25 cellular contexts compared by ENCODE assay signal in genomic region chr3:88291516-88291915, GRCh38.
"Had no signal": no experiment of that assay in that cellular context is flagged by ENCODE, and none has a peak within 500 bp of the region (broad histone marks: within the 10 kb centered on the region; RNA-seq: fewer than 3 reads in every experiment).

No MANE protein-coding gene starts in this region.

- H3K36me3 ChIP-seq: ascending aorta, cardiac muscle cell had no signal

- DNase-seq: activated CD4-positive, alpha-beta T cell treated with anti-CD3 and anti-CD28 coated beads, Interleukin-2, amount 10 ng/mL, durations not matched to agents 24 days and 14 days; activated CD4-positive, alpha-beta T cell treated with anti-CD3 and anti-CD28 coated beads, Interleukin-2, amount 50 U/mL, for 4 hours; activated CD8-positive, alpha-beta memory T cell treated with anti-CD3 and anti-CD28 coated beads, Interleukin-2, amount 50 U/mL, for 4 hours; activated CD8-positive, alpha-beta T cell treated with anti-CD3 and anti-CD28 coated beads, Interleukin-2, amount 10 ng/mL, durations not matched to agents 7 days and 5 days; activated effector memory CD4-positive, alpha-beta T cell treated with Interleukin-2 at 50 U/mL for 16 hours; activated naive CD4-positive, alpha-beta T cell; activated naive CD4-positive, alpha-beta T cell treated with anti-CD3 and anti-CD28 coated beads, Interleukin-2, amount 50 U/mL, for 16 hours; activated naive CD8-positive, alpha-beta T cell treated with anti-CD3 and anti-CD28 coated beads, Interleukin-2, amount 10 ng/mL, durations not matched to agents 7 days and 5 days; activated T-cell treated with anti-CD3 and anti-CD28 coated beads for 4 hours; activated T-cell treated with anti-CD3 and anti-CD28 coated beads, Interleukin-2, amount 50 U/mL, for 4 hours; amygdala; NCI-H1092 treated with DMSO at 0.1 percent for 48 hours; NCI-H1436; NCI-H1694; NCI-H2029; NCI-H510A; NCI-H526 treated with DMSO at 0.1 percent for 48 hours; Right ventricle myocardium superior; SK-N-SH had no signal

- H3K9me3 ChIP-seq: ascending aorta, SK-N-SH had no signal

- H3K27ac Mint-ChIP-seq: activated CD4-positive, alpha-beta T cell treated with anti-CD3 and anti-CD28 coated beads, Interleukin-2, amount 10 ng/mL, durations not matched to agents 24 days and 14 days; activated CD8-positive, alpha-beta T cell treated with anti-CD3 and anti-CD28 coated beads, Interleukin-2, amount 10 ng/mL, durations not matched to agents 7 days and 5 days; activated naive CD8-positive, alpha-beta T cell treated with anti-CD3 and anti-CD28 coated beads, Interleukin-2, amount 10 ng/mL, durations not matched to agents 7 days and 5 days; T-helper 1 cell treated with Interleukin-12 subunit alpha and Interleukin-12 subunit beta and Interleukin-4 antibody, amounts not matched to agents 30 μg/mL and 1 μg/mL, for 36 hours; T-helper 2 cell treated with Interferon-gamma antibody and Interleukin-4, amounts not matched to agents 5 μg/mL and 100 μg/mL, for 36 hours had no signal

- H3K9me3 Mint-ChIP-seq: activated CD4-positive, alpha-beta T cell treated with anti-CD3 and anti-CD28 coated beads, Interleukin-2, amount 10 ng/mL, durations not matched to agents 24 days and 14 days; activated naive CD8-positive, alpha-beta T cell treated with anti-CD3 and anti-CD28 coated beads, Interleukin-2, amount 10 ng/mL, durations not matched to agents 7 days and 5 days; central memory CD8-positive, alpha-beta T cell; T-helper 2 cell treated with Interferon-gamma antibody and Interleukin-4, amounts not matched to agents 5 μg/mL and 100 μg/mL, for 36 hours had no signal

- H3K9ac ChIP-seq: KMS-11, SK-N-SH had no signal

- H3K27ac ChIP-seq: ascending aorta, cardiac muscle cell, KMS-11 had no signal

- H3K27me3 ChIP-seq: ascending aorta, cardiac muscle cell had no signal

- H3K36me3 Mint-ChIP-seq: activated naive CD8-positive, alpha-beta T cell treated with anti-CD3 and anti-CD28 coated beads, Interleukin-2, amount 10 ng/mL, durations not matched to agents 7 days and 5 days had no signal

- H3K4me3 ChIP-seq: ascending aorta, cardiac muscle cell had no signal

- ATAC-seq: activated CD8-positive, alpha-beta T cell treated with anti-CD3 and anti-CD28 coated beads, Interleukin-2, amount 10 ng/mL, durations not matched to agents 7 days and 5 days; activated T-cell treated with anti-CD3 and anti-CD28 coated beads, Interleukin-2, amount 50 U/mL, for 4 hours had no signal

- H3K4me1 ChIP-seq: ascending aorta had no signal
